Comparison of ENCODE assay signal across 8 cellular contexts in genomic region chr10:124565565-124566221, GRCh38.
A peak's percentile ranks its signal among the peaks of the same experiment; 100 is the strongest.
DNase-seq lines count a peak whose midpoint lies in the region; ATAC-seq and TF ChIP-seq lines count a peak whose summit lies in the region.

No MANE protein-coding gene starts in this region.

- no peaks in the 10 kb centered on the region for H3K9me2 ChIP-seq in PC-3 (replicated peaks; ENCODE audit: low read length)

- no peak overlapping the region for H2AFZ ChIP-seq in PC-3 (ENCODE audit: low read length)

- no peak overlapping the region for H3K4me2 ChIP-seq in PC-3 (ENCODE audit: low read length)

- no peak overlapping the region for H3K4me3 Mint-ChIP-seq in activated CD4-positive, alpha-beta memory T cell treated with anti-CD3 and anti-CD28 coated beads for 36 hours

- POLR2A ChIA-PET in PC-3 (lab: Charles Lee; ENCODE audit: unreplicated experiment): no interaction called here
- POLR2A ChIA-PET in activated CD4-positive, alpha-beta memory T cell treated with anti-CD3 and anti-CD28 coated beads for 36 hours (lab: Charles Lee): no interaction called here

- H3K4me3 ChIP-seq in PC-3 (ENCODE audit: low read length): no peak overlapping the region
- H3K4me3 ChIP-seq in right cardiac atrium (ENCODE audit: low read length): no peak overlapping the region
- no peak overlapping the region for H3K4me3 ChIP-seq in testis

- no peaks in the 10 kb centered on the region for H3K9me3 Mint-ChIP-seq in activated CD4-positive, alpha-beta memory T cell treated with anti-CD3 and anti-CD28 coated beads for 36 hours

- CTCF ChIA-PET in PC-3 (lab: Charles Lee): no interaction called here
- CTCF ChIA-PET in activated CD4-positive, alpha-beta memory T cell treated with anti-CD3 and anti-CD28 coated beads for 36 hours (lab: Charles Lee): interaction anchor here (0.7 to 1.8 kb wide), 3 partner anchors 10 to 176 kb away, joined by 3 to 5 read pairs (median 3); no protein-coding TSS in a partner anchor

- no peaks in the 10 kb centered on the region for H3K36me3 Mint-ChIP-seq in activated CD4-positive, alpha-beta memory T cell treated with anti-CD3 and anti-CD28 coated beads for 36 hours

- H3K36me3 ChIP-seq in PC-3 (ENCODE audit: low read depth, low read length): no peaks in the 10 kb centered on the region
- H3K36me3 ChIP-seq in testis (ENCODE audit: low read depth, missing control alignments): no peaks in the 10 kb centered on the region

- H3K27ac Mint-ChIP-seq in activated CD4-positive, alpha-beta memory T cell treated with anti-CD3 and anti-CD28 coated beads for 36 hours: no peak overlapping the region

- H4K20me1 ChIP-seq in PC-3 (ENCODE audit: low read length): no peaks in the 10 kb centered on the region

- WGBS in right cardiac atrium: 51% methylated on average over 27 of the region's 27 CpGs
- 48 to 55% methylated on average over 22 to 27 of the region's 27 CpGs for WGBS in testis, 2 donors

- DNase-seq in NCI-H82 (lab: John Stamatoyannopoulos, UW) (peak; percentile 40), NCI-H82 treated with DMSO at 0.1 percent for 48 hours (lab: John Stamatoyannopoulos, UW; ENCODE audit: unreplicated experiment) (no peak), PC-3 (peak; percentile 16), right cardiac atrium (peak in 2 of 3 donors; percentile 72 to 74), testis (peak; percentile 79)
- DNase-seq in activated CD4-positive, alpha-beta memory T cell treated with anti-CD3 and anti-CD28 coated beads for 36 hours: no peak

- BruUV-seq in PC-3 (replicated peaks; lab: Mats Ljungman, UMichigan): no TSS peak

- H3K27me3 Mint-ChIP-seq in activated CD4-positive, alpha-beta memory T cell treated with anti-CD3 and anti-CD28 coated beads for 36 hours: no peaks in the 10 kb centered on the region

- H3K9me3 ChIP-seq in PC-3 (ENCODE audit: low read length) (no peaks in the 10 kb centered on the region), right cardiac atrium (ENCODE audit: control insufficient read depth, low read length) (no peaks in the 10 kb centered on the region), testis (no peaks in the 10 kb centered on the region)

- peak; percentile 50 for TF ChIP-seq CTCF in PC-3 (conservative IDR thresholded peaks at IDR 0.05; ENCODE audit: low read depth, low read length)
- TF ChIP-seq CTCF in testis (IDR thresholded peaks at IDR 0.05): peak; percentile 30 to 47 (median 31)

- H3K27ac ChIP-seq in PC-3 (ENCODE audit: low read length) (no peak overlapping the region), right cardiac atrium (ENCODE audit: low read length) (no peak overlapping the region), testis (peak overlapping the region; percentile 62 to 63)

- intact Hi-C loops in PC-3 (cut with micrococcal nuclease): no loop called here
- intact Hi-C loops in right cardiac atrium (cut with DNase I): no loop called here
- intact Hi-C loops in testis (cut with DNase I; ENCODE audit: low total_unique reads): no loop called here
- intact Hi-C loops in activated CD4-positive, alpha-beta memory T cell treated with anti-CD3 and anti-CD28 coated beads for 36 hours (cut with micrococcal nuclease): no loop called here

- TF ChIP-seq POLR2A in testis (IDR thresholded peaks at IDR 0.05): no peak

- H3K27me3 ChIP-seq in PC-3 (ENCODE audit: low read length): no peaks in the 10 kb centered on the region
- no peaks in the 10 kb centered on the region for H3K27me3 ChIP-seq in right cardiac atrium (ENCODE audit: control insufficient read depth, insufficient read depth)
- H3K27me3 ChIP-seq in testis: no peaks in the 10 kb centered on the region

- H3K4me1 ChIP-seq in PC-3 (ENCODE audit: insufficient read depth, low read length) (no peaks in the 10 kb centered on the region), right cardiac atrium (ENCODE audit: control insufficient read depth, insufficient read depth, low read length) (peaks cover 14% of the 10 kb centered on the region), testis (peaks cover 60% of the 10 kb centered on the region)

- ATAC-seq in PC-3 (peak; percentile 66), right cardiac atrium (peak; percentile 56 to 61), GM18511 (IDR thresholded peaks at IDR 0.05; ENCODE audit: unreplicated experiment) (no peak), HG02623 (IDR thresholded peaks at IDR 0.05; ENCODE audit: unreplicated experiment) (no peak)

- H3K4me1 Mint-ChIP-seq in activated CD4-positive, alpha-beta memory T cell treated with anti-CD3 and anti-CD28 coated beads for 36 hours (ENCODE audit: low read depth): no peaks in the 10 kb centered on the region

- no peaks in the 10 kb centered on the region for H3F3A ChIP-seq in PC-3 (ENCODE audit: low read length, unreplicated experiment)

- no peak overlapping the region for H3K9ac ChIP-seq in PC-3 (ENCODE audit: low read length)

- no peaks in the 10 kb centered on the region for H3K79me2 ChIP-seq in PC-3 (ENCODE audit: low read length)

Comparison
In these comparisons a context has a peak if more than half of its experiments do, and no peak if none do; other contexts are left out.
1. DNase-seq: peak in NCI-H82 (single experiment), PC-3 (single experiment), right cardiac atrium (2 of 3) and testis (single experiment); none in NCI-H82 treated with DMSO at 0.1 percent for 48 hours (single experiment) and activated CD4-positive, alpha-beta memory T cell treated with anti-CD3 and anti-CD28 coated beads for 36 hours (single experiment).
2. ATAC-seq: peak in PC-3 (single experiment) and right cardiac atrium (2 of 2); none in GM18511 (single experiment) and HG02623 (single experiment).
3. H3K27ac ChIP-seq: peak in testis (2 of 2); none in PC-3 (single experiment) and right cardiac atrium (single experiment).